Comparison of ENCODE assay signal across 16 cellular contexts in the genomic region with DNA sequence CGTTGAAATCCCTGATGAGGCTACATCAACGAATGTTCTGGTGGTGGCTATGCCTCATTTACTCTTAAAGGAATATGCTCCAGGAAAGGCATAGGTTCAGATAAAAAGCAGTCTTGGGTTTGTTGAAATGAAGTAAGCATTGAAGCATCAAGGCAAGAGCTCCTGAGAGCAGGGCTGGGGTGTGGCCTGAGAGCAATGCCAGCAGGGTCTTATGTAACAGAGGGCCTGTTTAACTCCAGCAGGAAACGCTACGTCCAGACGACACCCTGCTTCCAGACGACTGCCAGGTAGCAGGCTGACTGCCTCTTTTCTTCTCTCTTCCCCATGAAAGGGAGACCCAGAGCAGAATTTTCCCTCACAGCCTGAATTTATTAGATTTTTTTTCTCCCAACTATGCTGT.
DNase-seq lines count a peak whose midpoint lies in the region; TF ChIP-seq lines count a peak whose summit lies in the region.
"Had no signal": no experiment of that assay in that cellular context is flagged by ENCODE, and none has a peak within 500 bp of the region (broad histone marks: within the 10 kb centered on the region; RNA-seq: fewer than 3 reads in every experiment).

No MANE protein-coding gene starts in this region.

- H3K4me3 Mint-ChIP-seq in H9, result no peak overlapping the region
- H3K4me3 Mint-ChIP-seq: CD8-positive, alpha-beta T cell; natural killer cell treated with Interleukin-12 subunit alpha and Interleukin-12 subunit beta and Interleukin-15 and Interleukin-18, amount 100 ng/mL, for 72 hours; T-helper 2 cell treated with Interferon-gamma antibody and Interleukin-4, amounts not matched to agents 5 μg/mL and 100 μg/mL, for 36 hours had no signal

- H3K79me1 ChIP-seq in H9 (ENCODE audit: insufficient read depth, low read depth, low read length, poor library complexity, severe bottlenecking), result no peaks in the 10 kb centered on the region

- no peaks in the 10 kb centered on the region for H3K23me2 ChIP-seq in H9 (ENCODE audit: insufficient read length, low read depth, low read length, poor library complexity, severe bottlenecking)

- no peak overlapping the region for H2AK5ac ChIP-seq in H9 (ENCODE audit: insufficient read length, low read length)

- no peak overlapping the region for H3K4ac ChIP-seq in H9 (ENCODE audit: low read depth, low read length)

- peaks cover 0 to 82% (median 25%) of the 10 kb centered on the region in 4 donors for H3K4me1 ChIP-seq in tibial artery
- H3K4me1 ChIP-seq in H9 (ENCODE audit: insufficient read depth, low read length), result peaks cover 2% of the 10 kb centered on the region; the same call in 1 of the 2 replicates

- no peak overlapping the region for H3K23ac ChIP-seq in H9 (ENCODE audit: insufficient read length, low read depth, low read length)

- no peak overlapping the region for H3K56ac ChIP-seq in H9 (ENCODE audit: insufficient read length, low read depth, low read length)

- H3K9me3 Mint-ChIP-seq in H9, result no peaks in the 10 kb centered on the region; a peak in 1 of 5 replicates

- H3T11ph ChIP-seq in H9 (ENCODE audit: low read length), result no peak overlapping the region

- H3K9ac ChIP-seq in H9 (ENCODE audit: extremely low read depth, insufficient read length, low read length), result no peak overlapping the region

- H3K36me3 Mint-ChIP-seq in H9 (ENCODE audit: insufficient read depth in 1 of 3, low read depth in 3 of 3), result no peaks in the 10 kb centered on the region
- H3K36me3 Mint-ChIP-seq: CD8-positive, alpha-beta T cell had no signal

- H3K79me2 ChIP-seq in H9 (ENCODE audit: insufficient read depth, low read length), result no peaks in the 10 kb centered on the region

- H3K27me3 ChIP-seq in tibial artery, result no peaks in the 10 kb centered on the region
- H3K27me3 ChIP-seq in H9 (ENCODE audit: insufficient read depth, low read length), result no peaks in the 10 kb centered on the region

- no peak overlapping the region for H2BK20ac ChIP-seq in H9 (ENCODE audit: low read depth, low read length, poor library complexity, severe bottlenecking)

- H3K36me3 ChIP-seq in tibial artery, result no peaks in the 10 kb centered on the region

- no peak for TF ChIP-seq CTCF in epithelial cell of esophagus (IDR thresholded peaks at IDR 0.05; ENCODE audit: insufficient read depth, low read depth, low read length, missing control alignments)
- TF ChIP-seq CTCF in tibial artery (IDR thresholded peaks at IDR 0.05), result no peak
- TF ChIP-seq CTCF in H9 (conservative IDR thresholded peaks at IDR 0.05), result no peak

- H3K9me3 ChIP-seq in tibial artery (no peaks in the 10 kb centered on the region), H9 (ENCODE audit: control insufficient read depth, low read depth, low read length) (no peaks in the 10 kb centered on the region)

- H3K27ac Mint-ChIP-seq in H9, result no peak overlapping the region
- H3K27ac Mint-ChIP-seq: CD8-positive, alpha-beta T cell; natural killer cell treated with Interleukin-12 subunit alpha and Interleukin-12 subunit beta and Interleukin-15 and Interleukin-18, amount 100 ng/mL, for 72 hours; T-helper 2 cell treated with Interferon-gamma antibody and Interleukin-4, amounts not matched to agents 5 μg/mL and 100 μg/mL, for 36 hours had no signal

- H3K27me3 Mint-ChIP-seq in H9 (ENCODE audit: low read depth), result no peaks in the 10 kb centered on the region
- H3K27me3 Mint-ChIP-seq: natural killer cell treated with Interleukin-12 subunit alpha and Interleukin-12 subunit beta and Interleukin-15 and Interleukin-18, amount 100 ng/mL, for 72 hours had no signal

- intact Hi-C loops in tibial artery (cut with DNase I; ENCODE audit: low total_unique reads), result no loop called here

- H2AFZ ChIP-seq in H9 (ENCODE audit: low read length), result no peak overlapping the region

- no peak overlapping the region for H2BK12ac ChIP-seq in H9 (ENCODE audit: insufficient read length, low read depth, low read length)

- H2BK15ac ChIP-seq in H9 (ENCODE audit: low read depth, low read length), result no peak overlapping the region

- H3K4me3 ChIP-seq in epithelial cell of esophagus (ENCODE audit: low read length) (no peak overlapping the region), tibial artery (no peak overlapping the region)

- H2BK5ac ChIP-seq in H9 (ENCODE audit: insufficient read length, low read length), result no peak overlapping the region

- H2BK120ac ChIP-seq in H9 (ENCODE audit: low read depth, low read length, poor library complexity, severe bottlenecking), result no peak overlapping the region

- H4K5ac ChIP-seq in H9 (ENCODE audit: insufficient read length, low read depth, low read length), result no peak overlapping the region

- H3K4me1 Mint-ChIP-seq in H9, result peaks cover 18 to 19% of the 10 kb centered on the region in 2 experiments

- no peak overlapping the region for H4K91ac ChIP-seq in H9 (ENCODE audit: insufficient read length, low read depth, low read length)

- H3K18ac ChIP-seq in H9 (ENCODE audit: insufficient read length, low read depth, low read length), result no peak overlapping the region

- no peak overlapping the region for H3K4me2 ChIP-seq in H9 (ENCODE audit: insufficient read depth, insufficient read length, low read length)

- WGBS in H9 (ENCODE audit: extremely low coverage, insufficient read length, low lambda C conversion rate), result no CpG with 5 or more reads among the region's 6 CpGs

- DNase-seq in NCI-H69 (lab: John Stamatoyannopoulos, UW) (peak; percentile 95), epithelial cell of esophagus (ENCODE audit: low read depth) (peak; percentile 15), kidney tubule cell (ENCODE audit: low spot score) (peak; percentile 18), tibial artery (peak; percentile 71 to 79), AG20443 (ENCODE audit: low spot score) (no peak), H9 (no peak), HuH-7.5 (ENCODE audit: low spot score) (no peak), GM19238 (ENCODE audit: insufficient read length, low spot score) (no peak)
- DNase-seq: activated CD4-positive, alpha-beta T cell treated with anti-CD3 and anti-CD28 coated beads for 48 hours; activated T-cell treated with anti-CD3 and anti-CD28 coated beads, Interleukin-2, amount 50 U/mL, for 48 hours; CD8-positive, alpha-beta T cell; HCEC 1CT; NCI-H524; stimulated activated naive CD8-positive, alpha-beta T cell treated with anti-CD3 and anti-CD28 coated beads, Interleukin-15, Interleukin-2, amounts not matched to agents 100 U/mL and 50 U/mL, for 24 hours had no signal

- peak overlapping the region; percentile 75 to 84 for H3K27ac ChIP-seq in tibial artery
- H3K27ac ChIP-seq in H9 (ENCODE audit: insufficient read length, low read depth, low read length), result no peak overlapping the region

- H3K14ac ChIP-seq in H9 (ENCODE audit: insufficient read depth, low read length), result no peak overlapping the region

- no peak overlapping the region for H4K8ac ChIP-seq in H9 (replicated peaks; ENCODE audit: insufficient read length, low read depth, low read length)

- H4K20me1 ChIP-seq in H9 (ENCODE audit: control insufficient read depth, insufficient read depth, insufficient read length), result no peaks in the 10 kb centered on the region

Comparison
In these comparisons a context has a peak if more than half of its experiments do, and no peak if none do; other contexts are left out.
1. DNase-seq: peak in NCI-H69 (single experiment), epithelial cell of esophagus (single experiment), kidney tubule cell (single experiment) and tibial artery (2 of 2); none in AG20443 (single experiment), H9 (single experiment), HuH-7.5 (single experiment) and GM19238 (single experiment).